Comparison of ENCODE assay signal across 10 cellular contexts in genomic region chr5:6642655-6643054, GRCh38.
"Had no signal": no experiment of that assay in that cellular context is flagged by ENCODE, and none has a peak within 500 bp of the region (broad histone marks: within the 10 kb centered on the region; RNA-seq: fewer than 3 reads in every experiment).

No MANE protein-coding gene starts in this region.

- H2AFZ ChIP-seq: GM23248 had no signal

- H3K4me3 ChIP-seq: GM23248, HAP-1 had no signal

- H3K4me1 ChIP-seq: HAP-1 had no signal

- H3K9me3 ChIP-seq: HAP-1 had no signal

- ATAC-seq: HCT116 had no signal

- DNase-seq: GM23248, GOT3, H7, HFFc6, Karpas-422, KBM-7 had no signal

- H3K27ac ChIP-seq: GM23248, KMS-11 had no signal

- FAIRE-seq: HTR-8/SVneo had no signal

- H3K9ac ChIP-seq: GM23248, KMS-11 had no signal

- H3K4me2 ChIP-seq: KMS-11 had no signal

- H3K36me3 ChIP-seq: HAP-1 had no signal
